In genomic region chr1:30378991-30379581, GRCh38 we compare ENCODE assay signal across 8 cellular contexts.
DNase-seq lines count a peak whose midpoint lies in the region; ATAC-seq and TF ChIP-seq lines count a peak whose summit lies in the region.

No MANE protein-coding gene starts in this region.

- CTCF ChIA-PET in SK-N-SH (lab: Yijun Ruan, JAX) = interaction anchor here (0.9 to 3.3 kb wide), 28 partner anchors 12 to 1346 kb away, joined by 3 to 75 read pairs (median 8); partner anchors contain the start of gene PTPRU

- H3K9me3 ChIP-seq in SK-N-SH (no peaks in the 10 kb centered on the region), hepatocyte (ENCODE audit: low read depth) (no peaks in the 10 kb centered on the region), suprapubic skin (no peaks in the 10 kb centered on the region)

- H3K4me2 ChIP-seq in SK-N-SH (no peak overlapping the region), hepatocyte (peak overlapping the region; percentile 38)

- no peaks in the 10 kb centered on the region for H4K20me1 ChIP-seq in SK-N-SH (ENCODE audit: insufficient read depth)
- no peaks in the 10 kb centered on the region for H4K20me1 ChIP-seq in hepatocyte (ENCODE audit: insufficient read depth, poor library complexity, severe bottlenecking)

- H3K27ac ChIP-seq in SK-N-SH (ENCODE audit: low read depth in 2 of 2, low read length in 1 of 2) (no peak overlapping the region), hepatocyte (peak overlapping the region; percentile 67), suprapubic skin (no peak overlapping the region)

- no peak overlapping the region for H2AFZ ChIP-seq in SK-N-SH (ENCODE audit: low read depth)
- H2AFZ ChIP-seq in hepatocyte = no peak overlapping the region

- no peak for ATAC-seq in SK-N-SH treated with all-trans-retinoic acid at 6 μM for 48 hours
- ATAC-seq in HG03097 (IDR thresholded peaks at IDR 0.05; ENCODE audit: low FRiP score, unreplicated experiment) = no peak

- DNase-seq in SK-N-SH (peak; percentile 52), RPMI7951 (ENCODE audit: low read depth) (peak; percentile 100), hepatocyte (ENCODE audit: low spot score) (peak; percentile 67), suprapubic skin (ENCODE audit: low spot score in 2 of 2) (peak; percentile 58 to 73), NCI-H446 (lab: John Stamatoyannopoulos, UW) (no peak)
- DNase-seq in effector CD4-positive, alpha-beta T cell = no peak

- POLR2A ChIA-PET in SK-N-SH (lab: Yijun Ruan, JAX) = interaction anchor here (1.0 kb wide), 1 partner anchor 43 kb away, joined by 3 read pairs; no protein-coding TSS in a partner anchor

- TF ChIP-seq CTCF in SK-N-SH (IDR thresholded peaks at IDR 0.05) (no peak), hepatocyte (IDR thresholded peaks at IDR 0.05; ENCODE audit: poor library complexity) (no peak), suprapubic skin (IDR thresholded peaks at IDR 0.05) (no peak)

- H3K4me3 ChIP-seq in SK-N-SH (ENCODE audit: low read depth in 2 of 2, low read length in 1 of 2) (no peak overlapping the region), hepatocyte (no peak overlapping the region), suprapubic skin (no peak overlapping the region)

- TF ChIP-seq RAD21 in SK-N-SH (IDR thresholded peaks at IDR 0.05; ENCODE audit: low read length) = no peak

- no peaks in the 10 kb centered on the region for H3K79me2 ChIP-seq in SK-N-SH (ENCODE audit: insufficient read depth)
- H3K79me2 ChIP-seq in hepatocyte = no peaks in the 10 kb centered on the region

- no peak overlapping the region for H3K9ac ChIP-seq in SK-N-SH

- H3K4me1 ChIP-seq in SK-N-SH (ENCODE audit: control insufficient read depth in 1 of 2, insufficient read depth in 2 of 2, low read depth in 1 of 2, low read length in 1 of 2) = peaks cover 11 to 27% of the 10 kb centered on the region in 2 experiments; a peak in 3 of 4 replicates
- peaks cover 21% of the 10 kb centered on the region for H3K4me1 ChIP-seq in hepatocyte (ENCODE audit: insufficient read depth)
- H3K4me1 ChIP-seq in suprapubic skin = peaks cover 20% of the 10 kb centered on the region

- 65% methylated on average over 14 of the region's 18 CpGs for WGBS in SK-N-SH (ENCODE audit: low lambda C conversion rate)
- WGBS in hepatocyte (ENCODE audit: low lambda C conversion rate, missing lambda C conversion rate) = 35% methylated on average over 18 of the region's 18 CpGs
- 12% methylated on average over 16 of the region's 18 CpGs for WGBS in suprapubic skin

- no peak for TF ChIP-seq POLR2A in suprapubic skin (IDR thresholded peaks at IDR 0.05)

- H3K9me2 ChIP-seq in SK-N-SH = no peaks in the 10 kb centered on the region
- H3K9me2 ChIP-seq in hepatocyte (replicated peaks; ENCODE audit: insufficient read depth) = no peaks in the 10 kb centered on the region

- no peaks in the 10 kb centered on the region for H3F3A ChIP-seq in SK-N-SH (replicated peaks; ENCODE audit: insufficient read depth)

- H3K27me3 ChIP-seq in SK-N-SH (ENCODE audit: insufficient read depth) (no peaks in the 10 kb centered on the region), hepatocyte (no peaks in the 10 kb centered on the region), suprapubic skin (peaks cover 4% of the 10 kb centered on the region)

- H3K36me3 ChIP-seq in SK-N-SH (replicated peaks in 1 of 2; ENCODE audit: control insufficient read depth in 1 of 2, insufficient read depth in 2 of 2, low read length in 1 of 2) (no peaks in the 10 kb centered on the region), hepatocyte (replicated peaks; ENCODE audit: insufficient read depth, low read depth) (no peaks in the 10 kb centered on the region), suprapubic skin (no peaks in the 10 kb centered on the region)

- TF ChIP-seq EP300 in SK-N-SH (IDR thresholded peaks at IDR 0.05; ENCODE audit: borderline replicate concordance in 1 of 2, low read depth in 1 of 2, low read length in 1 of 2) (no peak), suprapubic skin (IDR thresholded peaks at IDR 0.05) (no peak)

TF ChIP-seq in SK-N-SH, 30 proteins besides CTCF, POLR2A, EP300 and RAD21:
- no peak for TF ChIP-seq ELF1 (IDR thresholded peaks at IDR 0.05)
- TF ChIP-seq GATA2 (CRISPR knock-in tag; IDR thresholded peaks at IDR 0.05) = no peak
- peak; percentile 38 for TF ChIP-seq CHD2 (IDR thresholded peaks at IDR 0.05; ENCODE audit: low read length, partially characterized antibody)

TF ChIP-seq in SK-N-SH treated with all-trans-retinoic acid at 6 μM for 48 hours, 23 proteins besides CTCF, POLR2A, EP300 and RAD21:
- TF ChIP-seq OSR1 (CRISPR knock-in tag; IDR thresholded peaks at IDR 0.05) (no peak), ZC3H10 (CRISPR knock-in tag; IDR thresholded peaks at IDR 0.05) (no peak), BACH2 (CRISPR knock-in tag; IDR thresholded peaks at IDR 0.05; ENCODE audit: borderline replicate concordance) (no peak), ESRRG (CRISPR knock-in tag; IDR thresholded peaks at IDR 0.05) (no peak), TOX (CRISPR knock-in tag; IDR thresholded peaks at IDR 0.05; ENCODE audit: borderline replicate concordance) (no peak), ZFP30 (CRISPR knock-in tag; IDR thresholded peaks at IDR 0.05) (no peak), CSDC2 (CRISPR knock-in tag; IDR thresholded peaks at IDR 0.05) (no peak), PATZ1 (CRISPR knock-in tag; IDR thresholded peaks at IDR 0.05; ENCODE audit: borderline replicate concordance) (no peak), SNAI2 (CRISPR knock-in tag; IDR thresholded peaks at IDR 0.05) (no peak), ZFP3 (CRISPR knock-in tag; IDR thresholded peaks at IDR 0.05) (no peak), ZNF70 (CRISPR knock-in tag; IDR thresholded peaks at IDR 0.05) (no peak), TCF4 (CRISPR knock-in tag; IDR thresholded peaks at IDR 0.05; ENCODE audit: borderline replicate concordance) (no peak), CREB5 (CRISPR knock-in tag; IDR thresholded peaks at IDR 0.05; ENCODE audit: low read depth) (no peak), PPARA (CRISPR knock-in tag; IDR thresholded peaks at IDR 0.05; ENCODE audit: borderline replicate concordance) (no peak), GLIS3 (CRISPR knock-in tag; IDR thresholded peaks at IDR 0.05) (no peak), TSHZ2 (CRISPR knock-in tag; IDR thresholded peaks at IDR 0.05) (no peak), ARNTL (CRISPR knock-in tag; IDR thresholded peaks at IDR 0.05; ENCODE audit: borderline replicate concordance, low read depth) (no peak), ZNF8 (CRISPR knock-in tag; IDR thresholded peaks at IDR 0.05) (no peak)
TF ChIP-seq in SK-N-SH treated with all-trans-retinoic acid at 6 μM for 48 hours: peak in this region for 0.

Comparison
In these comparisons a context has a peak if more than half of its experiments do, and no peak if none do; other contexts are left out.
1. DNase-seq: peak in SK-N-SH (single experiment), RPMI7951 (single experiment), hepatocyte (single experiment) and suprapubic skin (2 of 2); none in NCI-H446 (0 of 2) and effector CD4-positive, alpha-beta T cell (single experiment).